In the genomic region with DNA sequence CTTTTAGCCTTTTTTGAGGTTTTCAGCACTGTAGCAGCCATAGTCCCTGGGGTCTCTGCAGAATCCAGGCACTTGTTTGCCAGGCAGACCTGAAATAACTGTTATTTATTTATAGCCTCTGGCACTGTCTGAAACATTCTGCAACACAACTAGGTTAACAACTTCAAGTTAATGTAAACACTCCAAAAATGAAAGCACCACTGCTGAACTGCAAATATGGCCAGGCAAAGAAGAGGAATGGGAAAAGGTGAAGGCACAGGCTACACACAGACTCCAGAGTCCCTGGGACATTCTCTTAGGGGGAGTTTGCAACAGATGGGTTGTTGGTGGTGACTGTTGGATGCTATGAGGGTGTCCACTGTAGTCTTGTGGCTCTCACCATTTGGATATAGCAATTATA, we compare ENCODE assay signal across 31 cellular contexts.
"Had no signal": no experiment of that assay in that cellular context is flagged by ENCODE, and none has a peak within 500 bp of the region (broad histone marks: within the 10 kb centered on the region; RNA-seq: fewer than 3 reads in every experiment).

No MANE protein-coding gene starts in this region.

- H3K27ac ChIP-seq: brain microvascular endothelial cell, Peyer's patch, SJSA1 had no signal

- H3K4me1 Mint-ChIP-seq: activated CD4-positive, alpha-beta T cell treated with anti-CD3 and anti-CD28 coated beads, Interleukin-2, amount 10 ng/mL, durations not matched to agents 24 days and 14 days; activated naive CD8-positive, alpha-beta T cell treated with anti-CD3 and anti-CD28 coated beads for 36 hours; activated T-helper 17 cell treated with anti-CD3 and anti-CD28 coated beads, Interleukin-2, amount 50 U/mL, for 72 hours had no signal

- H3K27ac Mint-ChIP-seq: activated CD4-positive, alpha-beta T cell treated with anti-CD3 and anti-CD28 coated beads, Interleukin-2, amount 10 ng/mL, durations not matched to agents 24 days and 14 days; activated CD8-positive, alpha-beta T cell treated with anti-CD3 and anti-CD28 coated beads for 36 hours; activated naive CD8-positive, alpha-beta T cell treated with anti-CD3 and anti-CD28 coated beads for 36 hours; activated T-cell treated with anti-CD3 and anti-CD28 coated beads, Interleukin-2, amount 50 U/mL, for 72 hours; activated T-helper 17 cell treated with anti-CD3 and anti-CD28 coated beads, Interleukin-2, amount 50 U/mL, for 72 hours; T-helper 1 cell treated with Interleukin-12 subunit alpha and Interleukin-12 subunit beta and Interleukin-4 antibody, amounts not matched to agents 30 μg/mL and 1 μg/mL, for 36 hours; T-helper 2 cell treated with Interferon-gamma antibody and Interleukin-4, amounts not matched to agents 5 μg/mL and 100 μg/mL, for 36 hours had no signal

- H3K9me3 ChIP-seq: Peyer's patch, SJSA1, SK-N-SH had no signal

- H3K27me3 Mint-ChIP-seq: activated CD4-positive, alpha-beta T cell treated with anti-CD3 and anti-CD28 coated beads, Interleukin-2, amount 10 ng/mL, durations not matched to agents 24 days and 14 days; activated CD8-positive, alpha-beta T cell treated with anti-CD3 and anti-CD28 coated beads for 36 hours; activated naive CD8-positive, alpha-beta T cell treated with anti-CD3 and anti-CD28 coated beads for 36 hours; activated T-helper 17 cell treated with anti-CD3 and anti-CD28 coated beads, Interleukin-2, amount 50 U/mL, for 72 hours had no signal

- ATAC-seq: activated CD8-positive, alpha-beta T cell treated with anti-CD3 and anti-CD28 coated beads for 36 hours; activated T-cell treated with anti-CD3 and anti-CD28 coated beads, Interleukin-2, amount 50 U/mL, for 72 hours; activated T-helper 17 cell treated with anti-CD3 and anti-CD28 coated beads, Interleukin-2, amount 50 U/mL, for 72 hours; PC-3 had no signal

- H3K4me3 Mint-ChIP-seq: activated CD4-positive, alpha-beta T cell treated with anti-CD3 and anti-CD28 coated beads, Interleukin-2, amount 10 ng/mL, durations not matched to agents 24 days and 14 days; activated CD8-positive, alpha-beta T cell treated with anti-CD3 and anti-CD28 coated beads for 36 hours; activated naive CD8-positive, alpha-beta T cell treated with anti-CD3 and anti-CD28 coated beads for 36 hours; activated T-cell treated with anti-CD3 and anti-CD28 coated beads, Interleukin-2, amount 50 U/mL, for 72 hours; activated T-helper 17 cell treated with anti-CD3 and anti-CD28 coated beads, Interleukin-2, amount 50 U/mL, for 72 hours; T-helper 1 cell treated with Interleukin-12 subunit alpha and Interleukin-12 subunit beta and Interleukin-4 antibody, amounts not matched to agents 30 μg/mL and 1 μg/mL, for 36 hours; T-helper 2 cell treated with Interferon-gamma antibody and Interleukin-4, amounts not matched to agents 5 μg/mL and 100 μg/mL, for 36 hours had no signal

- H3K4me1 ChIP-seq: Peyer's patch, SJSA1 had no signal

- DNase-seq: activated CD4-positive, alpha-beta T cell treated with anti-CD3 and anti-CD28 coated beads, Interleukin-2, amount 10 ng/mL, durations not matched to agents 24 days and 14 days; activated CD4-positive, alpha-beta T cell treated with anti-CD3 and anti-CD28 coated beads, Interleukin-2, amount 50 U/mL, for 4 hours; activated CD8-positive, alpha-beta T cell treated with anti-CD3 and anti-CD28 coated beads for 36 hours; activated effector memory CD4-positive, alpha-beta T cell treated with anti-CD3 and anti-CD28 coated beads, Interleukin-2, amount 50 U/mL, for 16 hours; activated naive CD4-positive, alpha-beta T cell; activated naive CD4-positive, alpha-beta T cell treated with anti-CD3 and anti-CD28 coated beads, Interleukin-2, amount 50 U/mL, for 16 hours; activated naive CD8-positive, alpha-beta T cell treated with anti-CD3 and anti-CD28 coated beads for 36 hours; activated T-cell treated with anti-CD3 and anti-CD28 coated beads, Interleukin-2, amount 50 U/mL, for 1 hour; activated T-cell treated with anti-CD3 and anti-CD28 coated beads, Interleukin-2, amount 50 U/mL, for 72 hours; amniotic stem cell; aorta; central memory CD4-positive, alpha-beta T cell; NCI-H1092 treated with DMSO at 0.1 percent for 48 hours; NCI-H146; NCI-H187; NCI-H2029 treated with DMSO at 0.1 percent for 48 hours; NCI-H2107; NCI-H2171; NCI-H510A; NCI-H526; NCI-H774; PC-3; Peyer's patch; RPMI8226; SHP77 treated with DMSO at 0.1 percent for 48 hours; SK-N-SH had no signal

- H3K36me3 Mint-ChIP-seq: activated naive CD8-positive, alpha-beta T cell treated with anti-CD3 and anti-CD28 coated beads for 36 hours had no signal

- H3K36me3 ChIP-seq: brain microvascular endothelial cell, Peyer's patch, SJSA1 had no signal

- H3K4me3 ChIP-seq: Peyer's patch, SJSA1 had no signal

- H3K27me3 ChIP-seq: brain microvascular endothelial cell, Peyer's patch, SJSA1 had no signal

- H3K9me3 Mint-ChIP-seq: activated CD4-positive, alpha-beta T cell treated with anti-CD3 and anti-CD28 coated beads, Interleukin-2, amount 10 ng/mL, durations not matched to agents 24 days and 14 days; T-helper 2 cell treated with Interferon-gamma antibody and Interleukin-4, amounts not matched to agents 5 μg/mL and 100 μg/mL, for 36 hours had no signal
